25 cellular contexts compared by ENCODE assay signal in the genomic region with DNA sequence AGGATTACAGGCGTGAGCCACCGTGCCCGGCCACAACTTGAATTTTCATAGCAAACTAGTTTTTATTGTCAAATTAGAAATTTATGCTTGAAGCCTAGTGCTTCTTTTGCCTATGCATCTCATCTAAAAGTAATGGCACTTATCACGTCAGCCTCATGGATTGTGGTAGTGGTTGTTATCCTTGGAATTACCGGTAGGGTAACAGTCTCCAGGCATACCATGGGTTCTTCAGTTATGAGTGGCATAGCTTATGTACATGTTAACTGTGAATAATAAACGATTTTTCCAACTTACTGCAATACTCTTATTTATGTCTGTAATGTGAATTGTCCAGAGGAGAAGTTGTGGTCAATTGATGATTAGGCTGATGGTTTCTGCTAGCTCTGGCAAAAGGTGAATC.
"Had no signal": no experiment of that assay in that cellular context is flagged by ENCODE, and none has a peak within 500 bp of the region (broad histone marks: within the 10 kb centered on the region; RNA-seq: fewer than 3 reads in every experiment).

No MANE protein-coding gene starts in this region.

- H3K9me3 Mint-ChIP-seq: memory B cell; natural killer cell; stimulated activated naive B cell treated with anti-CD40 and anti-IgM and Interleukin-4, amounts not matched to agents 10 μg/mL and 1 μg/mL and 100 μg/mL, for 72 hours; stimulated activated naive CD8-positive, alpha-beta T cell treated with anti-CD3 and anti-CD28 coated beads, Interleukin-15, Interleukin-2, amounts not matched to agents 100 ng/mL and 50 ng/mL, for 24 hours had no signal

- H3K4me3 Mint-ChIP-seq: memory B cell; natural killer cell; stimulated activated naive B cell treated with anti-CD40 and anti-IgM and Interleukin-4, amounts not matched to agents 10 μg/mL and 1 μg/mL and 100 μg/mL, for 72 hours; stimulated activated naive CD8-positive, alpha-beta T cell treated with anti-CD3 and anti-CD28 coated beads, Interleukin-15, Interleukin-2, amounts not matched to agents 100 ng/mL and 50 ng/mL, for 24 hours had no signal

- H3K4me3 ChIP-seq: gastrocnemius medialis, lung, ovary, psoas muscle, sigmoid colon, skin epidermis, spleen, thoracic aorta, tibial nerve, upper lobe of right lung, uterus had no signal

- ATAC-seq: gastrocnemius medialis; left lobe of liver; natural killer cell; psoas muscle; right cardiac atrium; stimulated activated naive B cell treated with anti-CD40 and anti-IgM and Interleukin-4, amounts not matched to agents 10 μg/mL and 1 μg/mL and 100 μg/mL, for 72 hours; upper lobe of right lung had no signal

- H3K27ac Mint-ChIP-seq: memory B cell; natural killer cell; stimulated activated naive B cell treated with anti-CD40 and anti-IgM and Interleukin-4, amounts not matched to agents 10 μg/mL and 1 μg/mL and 100 μg/mL, for 72 hours; stimulated activated naive CD8-positive, alpha-beta T cell treated with anti-CD3 and anti-CD28 coated beads, Interleukin-15, Interleukin-2, amounts not matched to agents 100 ng/mL and 50 ng/mL, for 24 hours had no signal

- DNase-seq: cortex of kidney; effector CD4-positive, alpha-beta T cell; foreskin fibroblast; gastrocnemius medialis; head of caudate nucleus; kidney; natural killer cell; occipital lobe; ovary; posterior cingulate gyrus; psoas muscle; right cardiac atrium; sigmoid colon; spleen; stimulated activated CD4-positive, alpha-beta T cell treated with anti-CD3 and anti-CD28 coated beads, Interleukin-4, amount 100 ng/mL, for 4 hours; stimulated activated naive B cell treated with anti-CD40 and anti-IgM and Interleukin-4, amounts not matched to agents 10 μg/mL and 1 μg/mL and 100 μg/mL, for 72 hours; upper lobe of right lung; uterus had no signal

- H3K4me1 ChIP-seq: spleen, upper lobe of right lung, uterus had no signal

- H3K36me3 ChIP-seq: gastrocnemius medialis, ovary, sigmoid colon, spleen, thoracic aorta, tibial nerve, upper lobe of right lung, uterus had no signal

- FAIRE-seq: kidney had no signal

- H3K4me1 Mint-ChIP-seq: stimulated activated naive B cell treated with anti-CD40 and anti-IgM and Interleukin-4, amounts not matched to agents 10 μg/mL and 1 μg/mL and 100 μg/mL, for 72 hours had no signal

- H3K9me3 ChIP-seq: gastrocnemius medialis, ovary, psoas muscle, sigmoid colon, spleen, thoracic aorta, tibial nerve, upper lobe of right lung, uterus had no signal

- H3K27me3 ChIP-seq: gastrocnemius medialis, ovary, sigmoid colon, spleen, tibial nerve, upper lobe of right lung, uterus had no signal

- H3K27ac ChIP-seq: gastrocnemius medialis, ovary, psoas muscle, skin epidermis, spleen, tibial nerve, upper lobe of right lung, uterus had no signal

- H3K36me3 Mint-ChIP-seq: natural killer cell; stimulated activated naive B cell treated with anti-CD40 and anti-IgM and Interleukin-4, amounts not matched to agents 10 μg/mL and 1 μg/mL and 100 μg/mL, for 72 hours had no signal
